Comparison of ENCODE assay signal across 18 cellular contexts in the genomic region with DNA sequence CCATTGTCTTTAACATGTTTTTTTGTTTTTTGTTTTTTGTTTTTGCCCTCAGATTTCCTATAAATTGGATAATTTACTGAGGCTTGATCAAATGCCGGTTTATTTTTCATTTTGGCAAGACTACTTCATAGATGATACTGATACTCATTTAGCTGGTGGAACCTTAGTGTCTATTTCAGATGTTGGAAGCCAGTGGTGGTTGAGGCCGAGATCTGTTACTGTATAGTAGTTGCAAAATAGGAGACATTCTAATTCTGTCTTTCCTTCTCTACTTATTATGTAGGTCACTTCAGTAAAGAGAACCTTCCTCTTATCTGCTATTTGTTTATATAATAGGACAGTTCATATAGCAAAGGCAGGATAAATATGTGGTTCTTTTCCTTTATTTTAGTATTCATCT.
"Had no signal": no experiment of that assay in that cellular context is flagged by ENCODE, and none has a peak within 500 bp of the region (broad histone marks: within the 10 kb centered on the region; RNA-seq: fewer than 3 reads in every experiment).

No MANE protein-coding gene starts in this region.

- H3K4me1 ChIP-seq: body of pancreas, heart right ventricle, tibial artery had no signal

- DNase-seq: activated CD4-positive, alpha-beta T cell treated with anti-CD3 and anti-CD28 coated beads for 1 hour; activated gamma-delta T cell treated with Interleukin-2 at 50 U/mL for 16 hours; activated T-cell treated with anti-CD3 and anti-CD28 coated beads, Interleukin-2, amount 50 U/mL, for 48 hours; anterior cingulate cortex; body of pancreas; cortex of kidney; heart right ventricle; left colon; mesenchymal stem cell; nucleus accumbens; retina; stimulated activated CD4-positive, alpha-beta T cell treated with anti-CD3 and anti-CD28 coated beads, Interleukin-4, amount 100 ng/mL, for 24 hours; stimulated activated naive CD8-positive, alpha-beta T cell treated with anti-CD3 and anti-CD28 coated beads, Interleukin-15, amount 100 ng/mL, for 72 hours; T-helper 1 cell; tibial artery; WERI-Rb-1 had no signal

- ATAC-seq: body of pancreas, heart right ventricle, left colon had no signal

- H3K9me3 Mint-ChIP-seq: stimulated activated naive CD8-positive, alpha-beta T cell treated with anti-CD3 and anti-CD28 coated beads, Interleukin-15, amount 100 ng/mL, for 72 hours had no signal

- H3K4me3 Mint-ChIP-seq: stimulated activated naive CD8-positive, alpha-beta T cell treated with anti-CD3 and anti-CD28 coated beads, Interleukin-15, amount 100 ng/mL, for 72 hours had no signal

- H3K27ac ChIP-seq: body of pancreas, cardiac muscle cell, epithelial cell of prostate, heart right ventricle, tibial artery, WERI-Rb-1 had no signal

- H3K4me3 ChIP-seq: body of pancreas, cardiac muscle cell, heart right ventricle, tibial artery had no signal

- H3K27me3 Mint-ChIP-seq: stimulated activated naive CD8-positive, alpha-beta T cell treated with anti-CD3 and anti-CD28 coated beads, Interleukin-15, amount 100 ng/mL, for 72 hours had no signal

- H3K4me1 Mint-ChIP-seq: stimulated activated naive CD8-positive, alpha-beta T cell treated with anti-CD3 and anti-CD28 coated beads, Interleukin-15, amount 100 ng/mL, for 72 hours had no signal

- H3K27me3 ChIP-seq: body of pancreas, cardiac muscle cell, heart right ventricle, tibial artery had no signal
